ENCODE assay signal across 9 cellular contexts in the genomic region with DNA sequence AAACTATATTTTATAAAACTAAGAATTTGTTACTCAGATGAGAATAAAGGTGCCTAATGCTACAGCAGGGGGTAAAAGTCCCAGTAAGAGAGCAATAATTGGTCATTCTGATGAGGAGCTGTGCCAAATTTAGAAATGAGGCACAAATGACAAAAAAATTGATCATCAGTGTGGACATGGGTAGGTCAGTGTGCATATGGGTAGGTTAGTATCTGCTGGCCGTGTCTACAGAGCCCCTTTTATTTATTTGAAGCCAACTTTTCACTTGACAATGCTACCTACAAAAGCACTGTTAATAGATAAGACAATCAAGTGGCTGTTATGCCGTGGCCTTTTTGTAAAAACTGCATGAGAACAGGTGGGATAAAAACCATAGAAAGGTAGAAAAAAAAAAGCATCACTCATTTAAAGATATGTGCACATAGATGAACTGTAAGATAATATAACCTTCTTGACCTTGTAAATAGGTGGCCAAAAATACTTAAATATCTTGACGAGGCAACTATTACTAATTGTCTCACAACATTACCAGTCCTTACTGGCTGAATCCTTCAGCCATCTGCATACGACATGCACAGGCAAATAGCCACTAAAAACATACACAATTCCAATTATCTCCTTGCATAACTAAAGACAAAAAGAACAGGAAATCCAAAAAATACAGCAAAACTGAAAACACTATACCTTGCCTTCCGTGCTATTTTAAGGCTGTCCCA.
DNase-seq lines count a peak whose midpoint lies in the region; ATAC-seq and TF ChIP-seq lines count a peak whose summit lies in the region.
"Had no signal": no experiment of that assay in that cellular context is flagged by ENCODE, and none has a peak within 500 bp of the region (broad histone marks: within the 10 kb centered on the region; RNA-seq: fewer than 3 reads in every experiment).

No MANE protein-coding gene starts in this region.

- peak overlapping the region; percentile 98 for H3K27ac Mint-ChIP-seq in activated CD8-positive, alpha-beta memory T cell treated with anti-CD3 and anti-CD28 coated beads, Interleukin-2, amount 10 ng/mL, durations not matched to agents 7 days and 5 days
- H3K27ac Mint-ChIP-seq in activated B cell treated with CpG ODN at 0.5 μM for 24 hours, result no peak overlapping the region
- no peak overlapping the region for H3K27ac Mint-ChIP-seq in stimulated activated naive B cell treated with anti-CD40 and anti-IgM and Interleukin-4, amounts not matched to agents 10 μg/mL and 1 μg/mL and 100 μg/mL, for 72 hours

- intact Hi-C loops in activated B cell treated with CpG ODN at 0.5 μM for 24 hours (cut with micrococcal nuclease) (loop anchor here (5.0 kb wide), 1 partner anchor 760 kb away; no protein-coding TSS in a partner anchor), posterior vena cava (cut with DNase I) (loop anchor here (2.0 to 10.0 kb wide), 3 partner anchors 59 to 137 kb away; no protein-coding TSS in a partner anchor)

- peak overlapping the region; percentile 58 for H3K4me3 ChIP-seq in iPS-18a (ENCODE audit: low read length)

- no peak for TF ChIP-seq CTCF in activated B cell treated with CpG ODN at 0.5 μM for 24 hours (IDR thresholded peaks at IDR 0.05)

- H3K4me1 ChIP-seq in iPS-18a (ENCODE audit: control insufficient read depth, low read depth, low read length), result peaks cover 6% of the 10 kb centered on the region

- peak overlapping the region; percentile 89 for H3K4me3 Mint-ChIP-seq in activated CD8-positive, alpha-beta memory T cell treated with anti-CD3 and anti-CD28 coated beads, Interleukin-2, amount 10 ng/mL, durations not matched to agents 7 days and 5 days
- peak overlapping the region; percentile 94 for H3K4me3 Mint-ChIP-seq in activated B cell treated with CpG ODN at 0.5 μM for 24 hours
- H3K4me3 Mint-ChIP-seq in stimulated activated naive B cell treated with anti-CD40 and anti-IgM and Interleukin-4, amounts not matched to agents 10 μg/mL and 1 μg/mL and 100 μg/mL, for 72 hours, result peak overlapping the region; percentile 95 to 99

- ATAC-seq in activated CD8-positive, alpha-beta memory T cell treated with anti-CD3 and anti-CD28 coated beads, Interleukin-2, amount 10 ng/mL, durations not matched to agents 7 days and 5 days, result no peak
- ATAC-seq in activated B cell treated with CpG ODN at 0.5 μM for 24 hours (ENCODE audit: low read depth), result no peak
- ATAC-seq in stimulated activated naive B cell treated with anti-CD40 and anti-IgM and Interleukin-4, amounts not matched to agents 10 μg/mL and 1 μg/mL and 100 μg/mL, for 72 hours (replicated peaks), result no peak
- ATAC-seq in GM21723 (IDR thresholded peaks at IDR 0.05; ENCODE audit: unreplicated experiment), result no peak

- CTCF ChIA-PET in activated CD8-positive, alpha-beta memory T cell treated with anti-CD3 and anti-CD28 coated beads, Interleukin-2, amount 10 ng/mL, durations not matched to agents 7 days and 5 days (lab: Charles Lee), result interaction anchor here (3.1 to 5.7 kb wide), 3 partner anchors 62 to 136 kb away, joined by 15 to 82 read pairs (median 29); no protein-coding TSS in a partner anchor
- CTCF ChIA-PET in activated B cell treated with CpG ODN at 0.5 μM for 24 hours (lab: Charles Lee), result interaction anchor here (1.3 kb wide), 1 partner anchor 9 kb away, joined by 4 read pairs; no protein-coding TSS in a partner anchor

- POLR2A ChIA-PET in activated B cell treated with CpG ODN at 0.5 μM for 24 hours (lab: Charles Lee), result no interaction called here

- H3K27me3 Mint-ChIP-seq in activated CD8-positive, alpha-beta memory T cell treated with anti-CD3 and anti-CD28 coated beads, Interleukin-2, amount 10 ng/mL, durations not matched to agents 7 days and 5 days, result no peaks in the 10 kb centered on the region
- peaks cover 14% of the 10 kb centered on the region for H3K27me3 Mint-ChIP-seq in activated B cell treated with CpG ODN at 0.5 μM for 24 hours
- H3K27me3 Mint-ChIP-seq in stimulated activated naive B cell treated with anti-CD40 and anti-IgM and Interleukin-4, amounts not matched to agents 10 μg/mL and 1 μg/mL and 100 μg/mL, for 72 hours, result peaks cover 15 to 20% of the 10 kb centered on the region in 2 donors

- no peak overlapping the region for H3K9ac ChIP-seq in iPS-18a (ENCODE audit: low read length)
- H3K9ac ChIP-seq: parathyroid adenoma had no signal

- H3K27me3 ChIP-seq in iPS-18a (ENCODE audit: control insufficient read depth, insufficient read depth, low read length), result peaks cover 49% of the 10 kb centered on the region

- peaks cover 55% of the 10 kb centered on the region for H3K4me1 Mint-ChIP-seq in activated CD8-positive, alpha-beta memory T cell treated with anti-CD3 and anti-CD28 coated beads, Interleukin-2, amount 10 ng/mL, durations not matched to agents 7 days and 5 days
- peaks cover 30% of the 10 kb centered on the region for H3K4me1 Mint-ChIP-seq in activated B cell treated with CpG ODN at 0.5 μM for 24 hours
- peaks cover 10 to 35% of the 10 kb centered on the region in 2 donors for H3K4me1 Mint-ChIP-seq in stimulated activated naive B cell treated with anti-CD40 and anti-IgM and Interleukin-4, amounts not matched to agents 10 μg/mL and 1 μg/mL and 100 μg/mL, for 72 hours

- peaks cover 51% of the 10 kb centered on the region for H3K36me3 Mint-ChIP-seq in activated CD8-positive, alpha-beta memory T cell treated with anti-CD3 and anti-CD28 coated beads, Interleukin-2, amount 10 ng/mL, durations not matched to agents 7 days and 5 days
- H3K36me3 Mint-ChIP-seq in activated B cell treated with CpG ODN at 0.5 μM for 24 hours (ENCODE audit: low read depth), result peaks cover 2% of the 10 kb centered on the region
- peaks cover 0 to 2% of the 10 kb centered on the region in 2 donors for H3K36me3 Mint-ChIP-seq in stimulated activated naive B cell treated with anti-CD40 and anti-IgM and Interleukin-4, amounts not matched to agents 10 μg/mL and 1 μg/mL and 100 μg/mL, for 72 hours

- H3K36me3 ChIP-seq in iPS-18a (ENCODE audit: control insufficient read depth, low read depth, low read length), result no peaks in the 10 kb centered on the region

- H3K9me3 ChIP-seq in iPS-18a (ENCODE audit: control insufficient read depth, low read depth, low read length), result no peaks in the 10 kb centered on the region

- no peaks in the 10 kb centered on the region for H3K9me3 Mint-ChIP-seq in activated CD8-positive, alpha-beta memory T cell treated with anti-CD3 and anti-CD28 coated beads, Interleukin-2, amount 10 ng/mL, durations not matched to agents 7 days and 5 days (ENCODE audit: low read depth)
- H3K9me3 Mint-ChIP-seq in activated B cell treated with CpG ODN at 0.5 μM for 24 hours, result no peaks in the 10 kb centered on the region
- H3K9me3 Mint-ChIP-seq in stimulated activated naive B cell treated with anti-CD40 and anti-IgM and Interleukin-4, amounts not matched to agents 10 μg/mL and 1 μg/mL and 100 μg/mL, for 72 hours, result no peaks in the 10 kb centered on the region

- DNase-seq in activated CD8-positive, alpha-beta memory T cell treated with anti-CD3 and anti-CD28 coated beads, Interleukin-2, amount 10 ng/mL, durations not matched to agents 7 days and 5 days, result no peak
- no peak for DNase-seq in activated CD8-positive, alpha-beta memory T cell treated with anti-CD3 and anti-CD28 coated beads, Interleukin-2, amount 50 U/mL, for 48 hours
- DNase-seq in activated B cell treated with CpG ODN at 0.5 μM for 24 hours, result no peak
- DNase-seq in stimulated activated naive B cell treated with anti-CD40 and anti-IgM and Interleukin-4, amounts not matched to agents 10 μg/mL and 1 μg/mL and 100 μg/mL, for 72 hours, result no peak
- DNase-seq in AML-193 (lab: John Stamatoyannopoulos, UW), result no peak
- DNase-seq in posterior vena cava (ENCODE audit: low spot score), result no peak

- no peak overlapping the region for H3K27ac ChIP-seq in iPS-18a (ENCODE audit: low read length)
- H3K27ac ChIP-seq: parathyroid adenoma had no signal
